Comparison of ENCODE assay signal across 1 cellular context in the genomic region with DNA sequence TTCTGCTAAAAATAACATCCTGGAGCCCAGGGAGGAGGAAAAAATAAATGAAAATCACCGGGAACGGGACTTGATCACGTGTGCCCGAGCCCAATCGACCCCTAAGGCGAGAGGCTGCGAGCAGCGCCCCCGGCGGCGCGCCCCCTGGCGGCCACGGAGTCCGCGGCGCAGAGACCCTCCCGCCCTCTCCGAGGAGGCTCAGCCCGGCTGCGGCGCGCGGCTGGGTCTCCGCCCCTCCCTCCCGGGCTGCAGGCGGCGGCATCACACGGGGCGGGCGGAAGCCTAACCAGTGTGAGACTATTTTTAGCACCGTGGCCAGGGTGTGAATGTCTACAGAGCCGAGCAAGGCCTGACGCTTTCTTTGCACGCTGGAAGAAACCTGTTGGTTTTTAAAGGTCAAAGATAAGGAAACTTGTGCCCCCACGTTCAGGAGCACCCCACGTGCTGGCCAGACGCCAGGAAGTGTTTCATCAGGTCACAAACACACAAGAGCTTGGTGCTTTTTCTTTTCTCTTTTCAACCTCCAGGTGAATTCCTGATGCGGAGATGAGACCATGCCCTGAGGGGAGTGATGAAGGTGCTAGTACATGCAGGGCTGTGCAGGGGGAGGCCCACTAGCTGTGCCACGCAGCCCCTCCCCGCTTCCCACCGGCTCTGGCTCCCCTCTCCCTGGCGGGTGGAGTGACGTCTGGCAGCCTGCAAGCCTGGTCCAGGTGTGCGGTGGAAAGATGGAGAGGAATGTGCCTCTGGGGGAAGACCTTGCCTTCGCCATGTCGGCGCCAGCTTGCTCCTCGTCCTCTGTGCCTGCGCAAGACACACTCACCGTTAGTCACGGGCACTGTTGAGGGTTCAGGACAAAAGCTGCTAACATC.
TF ChIP-seq lines count a peak whose summit lies in the region.

No MANE protein-coding gene starts in this region.

TF ChIP-seq in HepG2, 621 proteins besides CTCF, POLR2A, EP300 and RAD21 (continued from another document and continues in another):
- TF ChIP-seq SNAI1 (CRISPR knock-in tag; IDR thresholded peaks at IDR 0.05; ENCODE audit: borderline replicate concordance) = no peak
- TF ChIP-seq ZNF496 (CRISPR knock-in tag; IDR thresholded peaks at IDR 0.05; ENCODE audit: insufficient replicate concordance) = no peak
- no peak for TF ChIP-seq CREM (IDR thresholded peaks at IDR 0.05)
- no peak for TF ChIP-seq CREM (CRISPR knock-in tag; IDR thresholded peaks at IDR 0.05)
- TF ChIP-seq, protein P1, sequence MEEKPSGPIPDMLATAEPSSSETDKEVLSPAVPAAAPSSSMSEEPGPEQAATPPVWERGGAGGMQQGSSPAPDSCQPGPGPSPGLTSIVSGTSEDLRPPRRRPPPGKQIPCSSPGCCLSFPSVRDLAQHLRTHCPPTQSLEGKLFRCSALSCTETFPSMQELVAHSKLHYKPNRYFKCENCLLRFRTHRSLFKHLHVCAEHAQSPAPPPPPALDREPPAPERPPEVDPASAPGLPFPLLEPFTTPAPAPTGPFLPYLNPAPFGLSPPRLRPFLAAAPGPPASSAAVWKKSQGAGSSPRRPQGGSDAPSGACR (CRISPR knock-in tag; IDR thresholded peaks at IDR 0.05) = no peak
- TF ChIP-seq AGO2 (optimal IDR thresholded peaks at IDR 0.05; ENCODE audit: low read depth, low read length) = peak; percentile 84
- no peak for TF ChIP-seq ZNF235 (CRISPR knock-in tag; IDR thresholded peaks at IDR 0.05; ENCODE audit: borderline replicate concordance)
- TF ChIP-seq ZNF138 (CRISPR knock-in tag; IDR thresholded peaks at IDR 0.05; ENCODE audit: low read depth) = no peak
- TF ChIP-seq FOSL1 (CRISPR knock-in tag; IDR thresholded peaks at IDR 0.05; ENCODE audit: borderline replicate concordance) = no peak
- TF ChIP-seq ZNF224 (CRISPR knock-in tag; IDR thresholded peaks at IDR 0.05) = 0 out of 2 replicates have a peak, but pooled peaks have one; percentile 15
- TF ChIP-seq JUNB (CRISPR knock-in tag; IDR thresholded peaks at IDR 0.05; ENCODE audit: borderline replicate concordance) = no peak
- no peak for TF ChIP-seq ZNF839 (CRISPR knock-in tag; IDR thresholded peaks at IDR 0.05; ENCODE audit: borderline replicate concordance)
- TF ChIP-seq SOX13 (IDR thresholded peaks at IDR 0.05) = no peak
- TF ChIP-seq SOX13 (CRISPR knock-in tag; conservative IDR thresholded peaks at IDR 0.05 in 1 of 2, IDR thresholded peaks at IDR 0.05 in 1 of 2) = no peak; a peak in 1 of 4 replicates
- TF ChIP-seq CHCHD3 (CRISPR knock-in tag; IDR thresholded peaks at IDR 0.05) = no peak
- TF ChIP-seq, protein P2, sequence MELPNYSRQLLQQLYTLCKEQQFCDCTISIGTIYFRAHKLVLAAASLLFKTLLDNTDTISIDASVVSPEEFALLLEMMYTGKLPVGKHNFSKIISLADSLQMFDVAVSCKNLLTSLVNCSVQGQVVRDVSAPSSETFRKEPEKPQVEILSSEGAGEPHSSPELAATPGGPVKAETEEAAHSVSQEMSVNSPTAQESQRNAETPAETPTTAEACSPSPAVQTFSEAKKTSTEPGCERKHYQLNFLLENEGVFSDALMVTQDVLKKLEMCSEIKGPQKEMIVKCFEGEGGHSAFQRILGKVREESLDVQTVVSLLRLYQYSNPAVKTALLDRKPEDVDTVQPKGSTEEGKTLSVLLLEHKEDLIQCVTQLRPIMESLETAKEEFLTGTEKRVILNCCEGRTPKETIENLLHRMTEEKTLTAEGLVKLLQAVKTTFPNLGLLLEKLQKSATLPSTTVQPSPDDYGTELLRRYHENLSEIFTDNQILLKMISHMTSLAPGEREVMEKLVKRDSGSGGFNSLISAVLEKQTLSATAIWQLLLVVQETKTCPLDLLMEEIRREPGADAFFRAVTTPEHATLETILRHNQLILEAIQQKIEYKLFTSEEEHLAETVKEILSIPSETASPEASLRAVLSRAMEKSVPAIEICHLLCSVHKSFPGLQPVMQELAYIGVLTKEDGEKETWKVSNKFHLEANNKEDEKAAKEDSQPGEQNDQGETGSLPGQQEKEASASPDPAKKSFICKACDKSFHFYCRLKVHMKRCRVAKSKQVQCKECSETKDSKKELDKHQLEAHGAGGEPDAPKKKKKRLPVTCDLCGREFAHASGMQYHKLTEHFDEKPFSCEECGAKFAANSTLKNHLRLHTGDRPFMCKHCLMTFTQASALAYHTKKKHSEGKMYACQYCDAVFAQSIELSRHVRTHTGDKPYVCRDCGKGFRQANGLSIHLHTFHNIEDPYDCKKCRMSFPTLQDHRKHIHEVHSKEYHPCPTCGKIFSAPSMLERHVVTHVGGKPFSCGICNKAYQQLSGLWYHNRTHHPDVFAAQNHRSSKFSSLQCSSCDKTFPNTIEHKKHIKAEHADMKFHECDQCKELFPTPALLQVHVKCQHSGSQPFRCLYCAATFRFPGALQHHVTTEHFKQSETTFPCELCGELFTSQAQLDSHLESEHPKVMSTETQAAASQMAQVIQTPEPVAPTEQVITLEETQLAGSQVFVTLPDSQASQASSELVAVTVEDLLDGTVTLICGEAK (IDR thresholded peaks at IDR 0.05) = no peak
- TF ChIP-seq, protein P2 (CRISPR knock-in tag; IDR thresholded peaks at IDR 0.05) = no peak
- TF ChIP-seq DRAP1 (CRISPR knock-in tag; IDR thresholded peaks at IDR 0.05) = no peak
- TF ChIP-seq MAFF (IDR thresholded peaks at IDR 0.05; ENCODE audit: low read depth, low read length) = no peak
- TF ChIP-seq KMT2A (CRISPR knock-in tag; IDR thresholded peaks at IDR 0.05) = no peak; the same call in 1 of the 2 replicates
- TF ChIP-seq NR1H2 (CRISPR knock-in tag; IDR thresholded peaks at IDR 0.05; ENCODE audit: borderline replicate concordance, low read depth) = no peak
- TF ChIP-seq, protein P3, sequence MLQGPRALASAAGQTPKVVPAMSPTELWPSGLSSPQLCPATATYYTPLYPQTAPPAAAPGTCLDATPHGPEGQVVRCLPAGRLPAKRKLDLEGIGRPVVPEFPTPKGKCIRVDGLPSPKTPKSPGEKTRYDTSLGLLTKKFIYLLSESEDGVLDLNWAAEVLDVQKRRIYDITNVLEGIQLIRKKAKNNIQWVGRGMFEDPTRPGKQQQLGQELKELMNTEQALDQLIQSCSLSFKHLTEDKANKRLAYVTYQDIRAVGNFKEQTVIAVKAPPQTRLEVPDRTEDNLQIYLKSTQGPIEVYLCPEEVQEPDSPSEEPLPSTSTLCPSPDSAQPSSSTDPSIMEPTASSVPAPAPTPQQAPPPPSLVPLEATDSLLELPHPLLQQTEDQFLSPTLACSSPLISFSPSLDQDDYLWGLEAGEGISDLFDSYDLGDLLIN (CRISPR knock-in tag; IDR thresholded peaks at IDR 0.05; ENCODE audit: borderline replicate concordance) = no peak
- no peak for TF ChIP-seq KDM6A (CRISPR knock-in tag; IDR thresholded peaks at IDR 0.05; ENCODE audit: low read depth)
- TF ChIP-seq AHR (CRISPR knock-in tag; IDR thresholded peaks at IDR 0.05) = peak; percentile 66; the same call in 1 of the 2 replicates
- no peak for TF ChIP-seq ZNF180 (CRISPR knock-in tag; IDR thresholded peaks at IDR 0.05; ENCODE audit: borderline replicate concordance, low read depth)
- TF ChIP-seq ZNF251 (CRISPR knock-in tag; IDR thresholded peaks at IDR 0.05) = no peak
- no peak for TF ChIP-seq ZNF776 (CRISPR knock-in tag; IDR thresholded peaks at IDR 0.05)
- no peak for TF ChIP-seq MED8 (CRISPR knock-in tag; IDR thresholded peaks at IDR 0.05; ENCODE audit: insufficient replicate concordance)
- no peak for TF ChIP-seq ZBTB49 (CRISPR knock-in tag; IDR thresholded peaks at IDR 0.05; ENCODE audit: borderline replicate concordance)
- TF ChIP-seq ZSCAN9 (CRISPR knock-in tag; IDR thresholded peaks at IDR 0.05; ENCODE audit: borderline replicate concordance) = 0 out of 2 replicates have a peak, but pooled peaks have one; percentile 27
- TF ChIP-seq RARG (CRISPR knock-in tag; IDR thresholded peaks at IDR 0.05; ENCODE audit: low read depth) = no peak
- no peak; the same call in 1 of the 2 replicates for TF ChIP-seq BORCS8-MEF2B (CRISPR knock-in tag; IDR thresholded peaks at IDR 0.05)
- TF ChIP-seq ZNF841 (CRISPR knock-in tag; IDR thresholded peaks at IDR 0.05; ENCODE audit: borderline replicate concordance) = no peak
- no peak for TF ChIP-seq PAX8 (CRISPR knock-in tag; IDR thresholded peaks at IDR 0.05; ENCODE audit: borderline replicate concordance)
- no peak for TF ChIP-seq HHEX (CRISPR knock-in tag; IDR thresholded peaks at IDR 0.05)
- no peak for TF ChIP-seq ZNF335 (CRISPR knock-in tag; IDR thresholded peaks at IDR 0.05)
- no peak; the same call in 1 of the 2 replicates for TF ChIP-seq SKIL (CRISPR knock-in tag; IDR thresholded peaks at IDR 0.05; ENCODE audit: borderline replicate concordance)
- no peak for TF ChIP-seq ZNF18 (CRISPR knock-in tag; IDR thresholded peaks at IDR 0.05; ENCODE audit: insufficient replicate concordance)
- TF ChIP-seq SALL2 (CRISPR knock-in tag; IDR thresholded peaks at IDR 0.05) = 0 out of 2 replicates have a peak, but pooled peaks have one; percentile 44
- TF ChIP-seq ZNF788 (CRISPR knock-in tag; IDR thresholded peaks at IDR 0.05; ENCODE audit: borderline replicate concordance) = no peak
- no peak for TF ChIP-seq TEAD2 (CRISPR knock-in tag; IDR thresholded peaks at IDR 0.05)
- TF ChIP-seq ZNF619 (CRISPR knock-in tag; IDR thresholded peaks at IDR 0.05) = no peak
- no peak for TF ChIP-seq NFIC (IDR thresholded peaks at IDR 0.05; ENCODE audit: low read length)
- peak; percentile 59; the same call in 1 of the 2 replicates for TF ChIP-seq TARDBP (CRISPR knock-in tag; IDR thresholded peaks at IDR 0.05)
